21 cellular contexts compared by ENCODE assay signal in the genomic region with DNA sequence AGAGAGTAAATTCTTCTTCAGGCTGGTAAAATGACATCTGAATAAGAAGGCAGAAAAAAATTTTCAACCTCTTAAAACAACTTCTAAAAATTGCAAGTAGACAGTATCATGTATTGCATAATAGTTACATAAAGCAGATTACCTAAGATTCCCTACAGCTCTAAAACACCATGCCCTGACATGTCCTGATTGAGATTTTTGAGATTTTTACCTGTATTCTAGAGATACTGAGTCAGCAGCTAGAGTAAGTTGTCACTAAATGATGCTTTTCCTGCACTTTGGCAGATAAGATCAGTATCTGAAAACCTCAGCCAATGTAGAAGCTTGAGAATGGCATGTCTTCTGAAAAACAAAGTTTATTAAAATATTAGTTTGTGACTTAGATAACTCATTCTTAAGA.
"Had no signal": no experiment of that assay in that cellular context is flagged by ENCODE, and none has a peak within 500 bp of the region (broad histone marks: within the 10 kb centered on the region; RNA-seq: fewer than 3 reads in every experiment).

No MANE protein-coding gene starts in this region.

- ATAC-seq: left lobe of liver, mucosa of descending colon, upper lobe of right lung had no signal

- H3K27ac ChIP-seq: neural progenitor cell, prostate gland, right lobe of liver, stomach, upper lobe of right lung, VCaP had no signal

- H3K36me3 ChIP-seq: neural progenitor cell, prostate gland, right lobe of liver, stomach, upper lobe of right lung had no signal

- H3K27me3 ChIP-seq: neural progenitor cell, right lobe of liver, stomach, upper lobe of right lung had no signal

- H3K9ac ChIP-seq: neural progenitor cell had no signal

- H2AFZ ChIP-seq: neural progenitor cell had no signal

- DNase-seq: activated CD4-positive, alpha-beta T cell treated with anti-CD3 and anti-CD28 coated beads for 1 hour; activated CD8-positive, alpha-beta memory T cell treated with anti-CD3 and anti-CD28 coated beads for 24 hours; activated CD8-positive, alpha-beta memory T cell treated with anti-CD3 and anti-CD28 coated beads, Interleukin-2, amount 50 U/mL, for 48 hours; activated effector memory CD4-positive, alpha-beta T cell treated with Interleukin-2 at 50 U/mL for 16 hours; activated T-cell treated with anti-CD3 and anti-CD28 coated beads, Interleukin-2, amount 50 U/mL, for 48 hours; dermis blood vessel endothelial cell; effector memory CD4-positive, alpha-beta T cell; foreskin melanocyte; glutamatergic neuron; kidney; mucosa of descending colon; naive B cell; right lobe of liver; stimulated activated CD4-positive, alpha-beta T cell treated with anti-CD3 and anti-CD28 coated beads, Interleukin-4, amount 100 ng/mL, for 1 hour; stomach; upper lobe of right lung had no signal

- H3K4me2 ChIP-seq: neural progenitor cell, smooth muscle cell had no signal

- H3K4me1 ChIP-seq: neural progenitor cell, prostate gland, right lobe of liver, stomach, upper lobe of right lung had no signal

- H3K9me3 ChIP-seq: mucosa of descending colon, prostate gland, right lobe of liver, stomach, upper lobe of right lung had no signal

- H3K4me3 ChIP-seq: mucosa of descending colon, neural progenitor cell, prostate gland, right lobe of liver, smooth muscle cell, stomach, upper lobe of right lung had no signal
